Comparison of ENCODE assay signal across 8 cellular contexts in genomic region chr17:46782250-46782953, GRCh38. TPM values are rescaled to one million over a fixed set of nuclear protein-coding genes. Genes with fewer than 3 reads are reported as not detected.
DNase-seq lines count a peak whose midpoint lies in the region; ATAC-seq and TF ChIP-seq lines count a peak whose summit lies in the region.

No MANE protein-coding gene starts in this region.

- no peaks in the 10 kb centered on the region for H3K36me3 ChIP-seq in lung (ENCODE audit: control insufficient read depth in 2 of 2, insufficient read depth in 2 of 2, low read length in 2 of 2)
- no peaks in the 10 kb centered on the region for H3K36me3 ChIP-seq in vagina

- WGBS in lung, 2 donors, result 71 to 74% methylated on average over 9 of the region's 9 CpGs

- DNase-seq in ELR (ENCODE audit: low read depth), result peak; percentile 76
- peak; percentile 17 for DNase-seq in astrocyte of the spinal cord (ENCODE audit: low read depth, low spot score)
- DNase-seq in lung (ENCODE audit: low spot score), result peak; percentile 44
- no peak for DNase-seq in AG08395 (ENCODE audit: low spot score)
- DNase-seq in vagina (ENCODE audit: extremely low spot score in 2 of 2), result no peak

- H3K27me3 ChIP-seq in lung (ENCODE audit: control insufficient read depth, insufficient read depth) (no peaks in the 10 kb centered on the region), vagina (no peaks in the 10 kb centered on the region)

- no peaks in the 10 kb centered on the region for H3K4me1 ChIP-seq in lung (ENCODE audit: control insufficient read depth in 2 of 2, insufficient read depth in 2 of 2, low read length in 2 of 2)
- no peaks in the 10 kb centered on the region for H3K4me1 ChIP-seq in vagina

- peak; percentile 87 for TF ChIP-seq RAD21 in Ishikawa (IDR thresholded peaks at IDR 0.05; ENCODE audit: low read depth)

- intact Hi-C loops in vagina (cut with DNase I), result no loop called here

- H3K27ac ChIP-seq in lung (ENCODE audit: low read depth in 1 of 2, low read length in 1 of 2) (no peak overlapping the region), vagina (no peak overlapping the region)

- H3K9me3 ChIP-seq in lung (ENCODE audit: control insufficient read depth in 2 of 2, insufficient read depth in 1 of 2, low read length in 1 of 2), result peaks cover 0 to 2% of the 10 kb centered on the region in 2 donors
- no peaks in the 10 kb centered on the region for H3K9me3 ChIP-seq in vagina

- TF ChIP-seq CTCF in astrocyte of the spinal cord (IDR thresholded peaks at IDR 0.05; ENCODE audit: low read depth, low read length) (peak; percentile 76), lung (IDR thresholded peaks at IDR 0.05; ENCODE audit: control extremely low read depth, extremely low read depth) (peak; percentile 18), vagina (IDR thresholded peaks at IDR 0.05) (no peak)

- ATAC-seq in lung (ENCODE audit: insufficient read depth, low FRiP score), result no peak
- ATAC-seq in GM18870 (IDR thresholded peaks at IDR 0.05; ENCODE audit: unreplicated experiment), result no peak
- ATAC-seq in GM18907 (IDR thresholded peaks at IDR 0.05; ENCODE audit: unreplicated experiment), result no peak

- in situ Hi-C loops in astrocyte of the spinal cord (cut with HindIII; ENCODE audit: low sequenced_read_pairs), result no loop called here

- TF ChIP-seq EP300 in Ishikawa (IDR thresholded peaks at IDR 0.05; ENCODE audit: borderline replicate concordance), result no peak

- H3K4me3 ChIP-seq in astrocyte of the spinal cord (ENCODE audit: low read depth, low read length) (no peak overlapping the region), lung (no peak overlapping the region), vagina (no peak overlapping the region)

- TF ChIP-seq POLR2A in vagina (IDR thresholded peaks at IDR 0.05), result no peak

TF ChIP-seq in Ishikawa, 13 proteins besides CTCF, POLR2A, EP300 and RAD21:
- TF ChIP-seq TCF12 (IDR thresholded peaks at IDR 0.05; ENCODE audit: low read depth), result no peak
- TF ChIP-seq MAX (IDR thresholded peaks at IDR 0.05), result 0 out of 2 replicates have a peak, but pooled peaks have one; percentile 31
- TF ChIP-seq REST (IDR thresholded peaks at IDR 0.05; ENCODE audit: low read depth), result no peak

RNA-seq across cellular contexts. Expression of gene WNT3, which starts 36.1 kb away (rescaled TPM):
- total RNA-seq in lung, result 1 to 10 TPM in 1 of 2 donors, under 1 TPM in 1; 0.74 to 2.9 TPM
- polyA plus RNA-seq in lung, result 1 to 10 TPM; 1.2 to 1.6 TPM
- total RNA-seq in vagina, result 1.5 TPM

Comparison
In these comparisons a context has a peak if more than half of its experiments do, and no peak if none do; other contexts are left out.
1. DNase-seq: peak in ELR (single experiment), astrocyte of the spinal cord (single experiment) and lung (single experiment); none in AG08395 (single experiment) and vagina (0 of 2).
2. CTCF ChIP-seq: peak in astrocyte of the spinal cord (single experiment) and lung (single experiment); none in vagina (0 of 3).